22 cellular contexts compared by ENCODE assay signal in genomic region chr5:26921439-26921838, GRCh38.
"Had no signal": no experiment of that assay in that cellular context is flagged by ENCODE, and none has a peak within 500 bp of the region (broad histone marks: within the 10 kb centered on the region; RNA-seq: fewer than 3 reads in every experiment).

No MANE protein-coding gene starts in this region.

- H3K4me2 ChIP-seq: smooth muscle cell had no signal

- H3K4me3 ChIP-seq: left ventricle myocardium inferior, lung, mucosa of descending colon, ovary, right atrium auricular region, right lobe of liver, smooth muscle cell, tibial nerve, uterus had no signal

- H3K9me3 ChIP-seq: ovary, right atrium auricular region, right lobe of liver, uterus had no signal

- ATAC-seq: mucosa of descending colon; naive thymus-derived CD4-positive, alpha-beta T cell; natural killer cell treated with Interleukin-12 subunit alpha and Interleukin-12 subunit beta and Interleukin-15 and Interleukin-18, amount 100 ng/mL, for 72 hours; right lobe of liver; stimulated activated memory B cell treated with anti-CD40 and anti-IgM and Interleukin-4, amounts not matched to agents 10 μg/mL and 1 μg/mL and 100 μg/mL, for 72 hours; stimulated activated naive CD8-positive, alpha-beta T cell treated with anti-CD3 and anti-CD28 coated beads, Interleukin-15, amount 100 ng/mL, for 72 hours had no signal

- H3K4me1 ChIP-seq: left ventricle myocardium inferior, right atrium auricular region, right lobe of liver, tibial nerve, uterus had no signal

- H3K36me3 ChIP-seq: left ventricle myocardium inferior, ovary, right atrium auricular region, right lobe of liver, tibial nerve, uterus had no signal

- DNase-seq: hippocampal formation; kidney; left ventricle myocardium inferior; mesendoderm; mucosa of descending colon; naive thymus-derived CD4-positive, alpha-beta T cell; ovary; right lobe of liver; stimulated activated CD4-positive, alpha-beta T cell treated with anti-CD3 and anti-CD28 coated beads, Interleukin-1b, Interleukin-23, amount 100 ng/mL, for 48 hours; stimulated activated CD4-positive, alpha-beta T cell treated with anti-CD3 and anti-CD28 coated beads, Interleukin-2, amount 100 ng/mL, for 48 hours; stimulated activated CD4-positive, alpha-beta T cell treated with anti-CD3 and anti-CD28 coated beads, Interleukin-4, amount 100 ng/mL, for 4 hours; stimulated activated CD8-positive, alpha-beta memory T cell treated with anti-CD3 and anti-CD28 coated beads, Interleukin-4, amount 100 ng/mL, for 48 hours; stimulated activated naive CD4-positive, alpha-beta T cell treated with Interleukin-2 at 50 U/mL for 16 hours; stimulated activated naive CD8-positive, alpha-beta T cell treated with anti-CD3 and anti-CD28 coated beads, Interleukin-15, amount 100 ng/mL, for 72 hours; substantia nigra; uterus had no signal

- H3K27me3 ChIP-seq: ovary, right atrium auricular region, right lobe of liver, tibial nerve, uterus had no signal

- H3K27ac ChIP-seq: left ventricle myocardium inferior, ovary, right atrium auricular region, right lobe of liver, tibial nerve, uterus had no signal
